15 cellular contexts compared by ENCODE assay signal in genomic region chr2:160474319-160474645, GRCh38. TPM values are rescaled to one million over a fixed set of nuclear protein-coding genes. Genes with fewer than 3 reads are reported as not detected.
A peak's percentile ranks its signal among the peaks of the same experiment; 100 is the strongest.
DNase-seq lines count a peak whose midpoint lies in the region; ATAC-seq and TF ChIP-seq lines count a peak whose summit lies in the region.
"Had no signal": no experiment of that assay in that cellular context is flagged by ENCODE, and none has a peak within 500 bp of the region (broad histone marks: within the 10 kb centered on the region; RNA-seq: fewer than 3 reads in every experiment).

No MANE protein-coding gene starts in this region.

- H2BK120ac ChIP-seq in mesenchymal stem cell (ENCODE audit: low read depth, low read length): no peak overlapping the region

- H3K4me1 ChIP-seq in ACC112 (ENCODE audit: control insufficient read depth, insufficient read depth, low read length, unreplicated experiment): peaks cover 44% of the 10 kb centered on the region
- H3K4me1 ChIP-seq in mesenchymal stem cell (ENCODE audit: control insufficient read depth, insufficient read depth, low read depth, low read length): peaks cover 12% of the 10 kb centered on the region
- H3K4me1 ChIP-seq in suprapubic skin: peaks cover 32% of the 10 kb centered on the region
- H3K4me1 ChIP-seq: BE2C had no signal

- H3K27ac ChIP-seq in ACC112 (ENCODE audit: low read depth, low read length) (peak overlapping the region; percentile 49; the same call in 1 of the 2 replicates), brain microvascular endothelial cell (peak overlapping the region; percentile 14), mesenchymal stem cell (ENCODE audit: low read length, poor library complexity, severe bottlenecking) (no peak overlapping the region), suprapubic skin (no peak overlapping the region)

- no peak overlapping the region for H3K9ac ChIP-seq in mesenchymal stem cell (ENCODE audit: low read length)

- 86% methylated on average over 2 of the region's 6 CpGs for WGBS in mesenchymal stem cell
- WGBS in suprapubic skin: 69% methylated on average over 6 of the region's 6 CpGs

- intact Hi-C loops in Right ventricle myocardium inferior (cut with DNase I): no loop called here

- H2AFZ ChIP-seq in ACC112 (ENCODE audit: low read length, unreplicated experiment) (no peak overlapping the region), mesenchymal stem cell (ENCODE audit: low read depth, low read length) (no peak overlapping the region)

- H2BK15ac ChIP-seq in mesenchymal stem cell (ENCODE audit: low read depth, poor library complexity, severe bottlenecking): no peak overlapping the region

- H3K9me3 ChIP-seq in mesenchymal stem cell (ENCODE audit: control insufficient read depth, low read length): no peaks in the 10 kb centered on the region
- no peaks in the 10 kb centered on the region for H3K9me3 ChIP-seq in suprapubic skin
- H3K9me3 ChIP-seq: BE2C had no signal

- TF ChIP-seq CTCF in brain microvascular endothelial cell (IDR thresholded peaks at IDR 0.05; ENCODE audit: low read depth, low read length, missing control alignments) (no peak), suprapubic skin (IDR thresholded peaks at IDR 0.05) (no peak)

- H3K23ac ChIP-seq in mesenchymal stem cell (ENCODE audit: low read length in 2 of 2): no peak overlapping the region

- H4K91ac ChIP-seq in mesenchymal stem cell (ENCODE audit: low read length): no peak overlapping the region

- H3K4me3 ChIP-seq in ACC112 (ENCODE audit: low read depth, low read length) (no peak overlapping the region), brain microvascular endothelial cell (ENCODE audit: low read depth, low read length) (no peak overlapping the region), mesenchymal stem cell (ENCODE audit: insufficient read depth in 1 of 2, low read depth in 1 of 2, low read length in 2 of 2) (no peak overlapping the region), suprapubic skin (no peak overlapping the region)

- H3K27me3 ChIP-seq in ACC112 (ENCODE audit: insufficient read depth, low read length) (no peaks in the 10 kb centered on the region), brain microvascular endothelial cell (replicated peaks) (no peaks in the 10 kb centered on the region), mesenchymal stem cell (ENCODE audit: control insufficient read depth in 1 of 2, insufficient read depth in 1 of 2, low read length in 2 of 2) (no peaks in the 10 kb centered on the region), suprapubic skin (no peaks in the 10 kb centered on the region)
- H3K27me3 ChIP-seq: BE2C had no signal

- TF ChIP-seq EP300 in suprapubic skin (IDR thresholded peaks at IDR 0.05): no peak

- in situ Hi-C loops in brain microvascular endothelial cell (cut with HindIII; ENCODE audit: low pct_ligation_motif_present, low sequenced_read_pairs): no loop called here

- TF ChIP-seq POLR2A in suprapubic skin (IDR thresholded peaks at IDR 0.05): no peak

- H3K79me1 ChIP-seq in mesenchymal stem cell (replicated peaks; ENCODE audit: low read length, poor library complexity, severe bottlenecking): peaks cover 10% of the 10 kb centered on the region

- H2BK5ac ChIP-seq in mesenchymal stem cell (ENCODE audit: low read depth, low read length, poor library complexity, severe bottlenecking): no peak overlapping the region

- H3K14ac ChIP-seq in mesenchymal stem cell (ENCODE audit: low read length in 2 of 2): no peak overlapping the region

- no peak overlapping the region for H2AK5ac ChIP-seq in mesenchymal stem cell (ENCODE audit: low read length, severe bottlenecking)

- H3K79me2 ChIP-seq in ACC112 (ENCODE audit: control insufficient read depth, insufficient read depth, low read length, unreplicated experiment): peaks cover 86% of the 10 kb centered on the region

- peak; percentile 49 for DNase-seq in HCEC 1CT
- no peak for DNase-seq in brain microvascular endothelial cell
- peak; percentile 51 for DNase-seq in mesenchymal stem cell
- DNase-seq in suprapubic skin (ENCODE audit: low spot score in 2 of 2): no peak
- DNase-seq in Right ventricle myocardium inferior (ENCODE audit: missing footprints): no peak
- DNase-seq in cerebellum (ENCODE audit: low spot score): no peak
- no peak for DNase-seq in stimulated activated CD4-positive, alpha-beta T cell treated with anti-CD3 and anti-CD28 coated beads, Interleukin-4, amount 100 ng/mL, for 4 hours
- DNase-seq: activated CD4-positive, alpha-beta T cell treated with anti-CD3 and anti-CD28 coated beads for 4 hours; BE2C; cortex of kidney; KBM-7; NCI-H1436 treated with DMSO at 0.1 percent for 48 hours; NCI-H446 treated with DMSO at 0.1 percent for 48 hours; stimulated activated CD4-positive, alpha-beta T cell treated with anti-CD3 and anti-CD28 coated beads, Interleukin-1b, Interleukin-23, amount 100 ng/mL, for 48 hours had no signal

- no peak overlapping the region for H3K18ac ChIP-seq in mesenchymal stem cell (ENCODE audit: low read depth in 1 of 2, low read length in 2 of 2)

- H3K36me3 ChIP-seq in ACC112 (ENCODE audit: insufficient read depth, low read length) (no peaks in the 10 kb centered on the region), brain microvascular endothelial cell (replicated peaks) (no peaks in the 10 kb centered on the region), mesenchymal stem cell (ENCODE audit: control insufficient read depth in 1 of 2, insufficient read depth in 2 of 2, low read depth in 1 of 2, low read length in 2 of 2) (peaks cover 2 to 14% of the 10 kb centered on the region in 2 experiments), suprapubic skin (no peaks in the 10 kb centered on the region)
- H3K36me3 ChIP-seq: BE2C had no signal

- H2BK12ac ChIP-seq in mesenchymal stem cell (ENCODE audit: low read length in 2 of 2): no peak overlapping the region

- no peak overlapping the region for H4K8ac ChIP-seq in mesenchymal stem cell (ENCODE audit: low read length)

- no peak overlapping the region for H3K4ac ChIP-seq in mesenchymal stem cell (ENCODE audit: low read depth in 1 of 2, low read length in 2 of 2)

- ATAC-seq in Right ventricle myocardium inferior: no peak

- no peak overlapping the region for H3K4me2 ChIP-seq in mesenchymal stem cell (ENCODE audit: low read length, poor library complexity, severe bottlenecking)

RNA-seq across cellular contexts. Expression of gene RBMS1, which starts 19.3 kb away (rescaled TPM):
- polyA plus RNA-seq in mesenchymal stem cell (2013, experiment 1 of 2): 159 TPM
- polyA plus RNA-seq in mesenchymal stem cell (2013, experiment 2 of 2): 180 TPM
- 10 to 100 TPM; 55.7 to 92.2 (median 62.2) TPM for total RNA-seq in suprapubic skin
- 58.2 TPM for total RNA-seq in Right ventricle myocardium inferior
- 78.7 TPM for total RNA-seq in cerebellum

Comparison
In these comparisons a context has a peak if more than half of its experiments do, and no peak if none do; other contexts are left out.
1. H3K27ac ChIP-seq: peak in ACC112 (single experiment) and brain microvascular endothelial cell (single experiment); none in mesenchymal stem cell (single experiment) and suprapubic skin (single experiment).
2. DNase-seq: peak in HCEC 1CT (single experiment) and mesenchymal stem cell (single experiment); none in brain microvascular endothelial cell (single experiment), suprapubic skin (0 of 2), Right ventricle myocardium inferior (single experiment), cerebellum (single experiment) and stimulated activated CD4-positive, alpha-beta T cell treated with anti-CD3 and anti-CD28 coated beads, Interleukin-4, amount 100 ng/mL, for 4 hours (0 of 2).